Comparison of ENCODE assay signal across 8 cellular contexts in genomic region chr7:141702047-141702567, GRCh38. TPM values are rescaled to one million over a fixed set of nuclear protein-coding genes. Genes with fewer than 3 reads are reported as not detected.
A peak's percentile ranks its signal among the peaks of the same experiment; 100 is the strongest.
DNase-seq lines count a peak whose midpoint lies in the region; ATAC-seq and TF ChIP-seq lines count a peak whose summit lies in the region.

A gene with protein sequence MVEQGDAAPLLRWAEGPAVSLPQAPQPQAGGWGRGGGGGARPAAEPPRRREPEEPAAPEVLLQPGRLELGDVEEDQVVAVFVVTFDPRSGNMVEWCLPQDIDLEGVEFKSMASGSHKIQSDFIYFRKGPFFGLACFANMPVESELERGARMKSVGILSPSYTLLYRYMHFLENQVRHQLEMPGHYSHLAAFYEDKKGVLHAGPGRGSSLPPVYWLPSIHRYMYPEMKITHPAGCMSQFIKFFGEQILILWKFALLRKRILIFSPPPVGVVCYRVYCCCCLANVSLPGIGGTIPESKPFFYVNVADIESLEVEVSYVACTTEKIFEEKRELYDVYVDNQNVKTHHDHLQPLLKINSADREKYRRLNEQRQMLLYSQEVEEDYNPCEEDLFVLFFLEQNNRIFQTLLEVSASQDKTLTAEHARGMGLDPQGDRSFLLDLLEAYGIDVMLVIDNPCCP (minus strand): TSS chr7:141702166. CDS start chr7:141702153, 13 bp downstream.

- H3K9me3 ChIP-seq in AG04450 (ENCODE audit: control insufficient read depth, insufficient read depth, low read length) (no peaks in the 10 kb centered on the region), OCI-LY1 (ENCODE audit: low read length) (no peaks in the 10 kb centered on the region), neural progenitor cell (ENCODE audit: low read depth) (no peaks in the 10 kb centered on the region)

- H3K27me3 ChIP-seq in AG04450 (ENCODE audit: control insufficient read depth, insufficient read depth, low read length) (peaks cover 5% of the 10 kb centered on the region), OCI-LY1 (ENCODE audit: insufficient read depth, low read length) (peaks cover 5% of the 10 kb centered on the region; the same call in 1 of the 2 replicates), neural progenitor cell (peaks cover 31% of the 10 kb centered on the region)

- ATAC-seq in GM18858 (IDR thresholded peaks at IDR 0.05; ENCODE audit: unreplicated experiment) (peak; percentile 67), HG03064 (IDR thresholded peaks at IDR 0.05; ENCODE audit: low read depth, unreplicated experiment) (peak; percentile 79)

- no peaks in the 10 kb centered on the region for H3K9me2 ChIP-seq in OCI-LY1 (ENCODE audit: low read depth, low read length)

- H3K36me3 ChIP-seq in OCI-LY1 (ENCODE audit: insufficient read depth, low read length) (no peaks in the 10 kb centered on the region), neural progenitor cell (no peaks in the 10 kb centered on the region)

- H3K4me1 Mint-ChIP-seq in neural progenitor cell = peaks cover 43% of the 10 kb centered on the region

- H3F3A ChIP-seq in OCI-LY1 (ENCODE audit: insufficient read depth, low read length) = no peaks in the 10 kb centered on the region
- peaks cover 12% of the 10 kb centered on the region for H3F3A ChIP-seq in neural progenitor cell (ENCODE audit: low read depth)

- CTCF ChIA-PET in AG04450 (lab: Charles Lee) = interaction anchor here (1.3 to 2.3 kb wide), 3 partner anchors 36 to 891 kb away, joined by 3 to 9 read pairs (median 3); partner anchors contain the start of gene SSBP1

- DNase-seq in AG04450 (ENCODE audit: low read depth, low spot score) (no peak), foreskin fibroblast (peak; percentile 37 to 79), neural progenitor cell (ENCODE audit: low spot score) (peak; percentile 82)
- peak; percentile 13 to 41 for DNase-seq in activated T-helper 1 cell treated with anti-CD3 and anti-CD28 coated beads, Interleukin-2, amount 50 U/mL, for 16 hours (ENCODE audit: low read depth in 1 of 2, low spot score in 1 of 2)

- H3K4me3 ChIP-seq in AG04450 (ENCODE audit: low read depth, low read length) = peak within 1 kb of the TSS; percentile 77
- peak within 1 kb of the TSS; percentile 72 for H3K4me3 ChIP-seq in OCI-LY1 (ENCODE audit: low read depth, low read length, poor library complexity, severe bottlenecking)
- H3K4me3 ChIP-seq in foreskin fibroblast (ENCODE audit: low read depth in 1 of 2, low read length in 2 of 2) = peak within 1 kb of the TSS; percentile 67 to 71
- peak within 1 kb of the TSS; percentile 89 for H3K4me3 ChIP-seq in neural progenitor cell

- H3K4me3 Mint-ChIP-seq in neural progenitor cell = peak within 1 kb of the TSS; percentile 92

- peak within 1 kb of the TSS; percentile 46 for H3K27ac Mint-ChIP-seq in neural progenitor cell

- H4K20me1 ChIP-seq in OCI-LY1 (ENCODE audit: insufficient read depth, low read length) (no peaks in the 10 kb centered on the region), neural progenitor cell (ENCODE audit: low read depth) (peaks cover 27% of the 10 kb centered on the region)

- no peaks in the 10 kb centered on the region for H3K9me3 Mint-ChIP-seq in neural progenitor cell

- H3K4me1 ChIP-seq in OCI-LY1 (ENCODE audit: insufficient read depth, low read length, severe bottlenecking) = peaks cover 13% of the 10 kb centered on the region
- peaks cover 30% of the 10 kb centered on the region for H3K4me1 ChIP-seq in neural progenitor cell

- peaks cover 2% of the 10 kb centered on the region for H3K27me3 Mint-ChIP-seq in neural progenitor cell (ENCODE audit: insufficient read depth, low read depth)

- H3K27ac ChIP-seq in AG04450 (ENCODE audit: low read depth, low read length) (no peak within 1 kb of the TSS), OCI-LY1 (ENCODE audit: low read depth, low read length, poor library complexity, severe bottlenecking) (no peak within 1 kb of the TSS), neural progenitor cell (no peak within 1 kb of the TSS), temporal lobe (ENCODE audit: low read depth, low read length) (peak within 1 kb of the TSS; percentile 88)

- H2AFZ ChIP-seq in OCI-LY1 (ENCODE audit: low read length) (no peak within 1 kb of the TSS), neural progenitor cell (replicated peaks) (peak within 1 kb of the TSS; percentile 88)

- no peaks in the 10 kb centered on the region for H3K36me3 Mint-ChIP-seq in neural progenitor cell

- TF ChIP-seq CTCF in AG04450 (IDR thresholded peaks at IDR 0.05; ENCODE audit: low read depth, low read length) (no peak), OCI-LY1 (IDR thresholded peaks at IDR 0.05; ENCODE audit: low read length) (no peak), foreskin fibroblast (IDR thresholded peaks at IDR 0.05; ENCODE audit: low read depth, low read length) (no peak), neural progenitor cell (IDR thresholded peaks at IDR 0.05) (no peak)

- peak within 1 kb of the TSS; percentile 95 for H3K4me2 ChIP-seq in OCI-LY1 (ENCODE audit: low read length)
- H3K4me2 ChIP-seq in neural progenitor cell = peak within 1 kb of the TSS; percentile 93

- H3K79me2 ChIP-seq in OCI-LY1 (ENCODE audit: insufficient read depth, low read length) (no peaks in the 10 kb centered on the region), neural progenitor cell (ENCODE audit: low read depth) (peaks cover 12% of the 10 kb centered on the region)

- peak within 1 kb of the TSS; percentile 69 for H3K9ac ChIP-seq in OCI-LY1 (ENCODE audit: low read length)
- H3K9ac ChIP-seq in neural progenitor cell = peak within 1 kb of the TSS; percentile 60

- POLR2A ChIA-PET in AG04450 (lab: Yijun Ruan, JAX) = no interaction called here

RNA-seq across cellular contexts. Expression of the gene that starts here (rescaled TPM):
- 4.9 and 5.3 TPM in 2 replicates for polyA plus RNA-seq in AG04450 (2011; rRNA removed)
- polyA minus RNA-seq in AG04450 (2011; rRNA and poly(A)+ RNA removed) = 8.3 and 8.4 TPM in 2 replicates
- 19.7 and 23.5 TPM in 2 replicates for total RNA-seq in neural progenitor cell (ENCODE audit: low replicate concordance)
- 30.0 TPM for total RNA-seq in temporal lobe
